26 cellular contexts compared by ENCODE assay signal in the genomic region with DNA sequence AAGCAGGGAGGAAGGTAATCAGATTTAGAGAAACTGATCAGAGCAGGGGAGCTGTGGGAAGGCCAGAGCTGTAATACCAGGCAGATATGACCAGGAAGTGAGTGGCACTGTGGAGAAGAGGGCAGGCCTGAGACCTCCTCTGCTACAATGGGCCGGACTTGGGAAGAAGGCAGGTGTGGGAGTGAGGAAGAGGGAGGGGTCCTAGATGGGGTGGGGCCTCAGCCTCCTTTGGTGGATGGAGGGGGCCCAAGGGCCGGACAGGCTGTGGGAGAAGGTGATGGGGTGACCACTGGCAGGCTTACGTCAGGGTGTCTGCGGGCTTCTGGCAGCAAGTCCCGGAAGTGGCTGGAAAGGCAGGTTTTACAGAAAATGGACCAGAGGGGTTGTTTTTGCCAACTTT. TPM values are rescaled to one million over a fixed set of nuclear protein-coding genes. Genes with fewer than 3 reads are reported as not detected.
A peak's percentile ranks its signal among the peaks of the same experiment; 100 is the strongest.
DNase-seq lines count a peak whose midpoint lies in the region; ATAC-seq and TF ChIP-seq lines count a peak whose summit lies in the region.
"Had no signal": no experiment of that assay in that cellular context is flagged by ENCODE, and none has a peak within 500 bp of the region (broad histone marks: within the 10 kb centered on the region; RNA-seq: fewer than 3 reads in every experiment).

No MANE protein-coding gene starts in this region.

- no peak for ATAC-seq in heart right ventricle
- ATAC-seq in sciatic nerve = no peak
- ATAC-seq: CD8-positive, alpha-beta T cell; PC-3 had no signal

- H3K36me3 Mint-ChIP-seq in brain = no peaks in the 10 kb centered on the region
- H3K36me3 Mint-ChIP-seq: CD8-positive, alpha-beta T cell; IgD-negative memory B cell had no signal

- peak overlapping the region in 1 of 5 experiments; percentile 9 for H3K4me3 Mint-ChIP-seq in brain
- H3K4me3 Mint-ChIP-seq: CD8-positive, alpha-beta T cell; IgD-negative memory B cell had no signal

- peaks cover 0 to 11% (median 0%) of the 10 kb centered on the region in 5 experiments for H3K9me3 Mint-ChIP-seq in brain
- H3K9me3 Mint-ChIP-seq: CD8-positive, alpha-beta T cell; IgD-negative memory B cell had no signal

- TF ChIP-seq CTCF in left ventricle myocardium inferior (IDR thresholded peaks at IDR 0.05; ENCODE audit: borderline replicate concordance) = no peak
- TF ChIP-seq CTCF in heart right ventricle (IDR thresholded peaks at IDR 0.05) = no peak
- no peak for TF ChIP-seq CTCF in brain (conservative IDR thresholded peaks at IDR 0.05)
- TF ChIP-seq CTCF in osteoblast (IDR thresholded peaks at IDR 0.05; ENCODE audit: extremely low read depth, low read depth, low read length) = no peak

- WGBS in heart right ventricle, 2 donors = 69 to 76% methylated on average over 5 of the region's 5 CpGs

- peaks cover 56% of the 10 kb centered on the region for H3K4me1 ChIP-seq in left ventricle myocardium inferior
- peaks cover 9 to 50% (median 31%) of the 10 kb centered on the region in 9 donors for H3K4me1 ChIP-seq in heart right ventricle
- no peaks in the 10 kb centered on the region for H3K4me1 ChIP-seq in osteoblast (ENCODE audit: insufficient read depth, low read length)
- no peaks in the 10 kb centered on the region for H3K4me1 ChIP-seq in effector memory CD4-positive, alpha-beta T cell (ENCODE audit: control insufficient read depth, insufficient read depth, low read length, poor library complexity, severe bottlenecking)

- DNase-seq in left ventricle myocardium inferior (no peak), heart right ventricle (no peak), osteoblast (ENCODE audit: insufficient read length, low spot score, missing footprints) (peak; percentile 74), sciatic nerve (ENCODE audit: low spot score) (no peak)
- DNase-seq in stimulated activated CD4-positive, alpha-beta T cell treated with anti-CD3 and anti-CD28 coated beads, Interleukin-15, amount 100 ng/mL, for 24 hours = no peak
- DNase-seq in effector memory CD4-positive, alpha-beta T cell = no peak
- DNase-seq in stimulated activated naive CD4-positive, alpha-beta T cell (lab: John Stamatoyannopoulos, UW) = no peak
- DNase-seq: ACHN; CD8-positive, alpha-beta T cell; DMS53; EL; GF-D8; GOT3; HCEC 1CT; Karpas-422; MV-4-11; NCI-H1105 treated with DMSO at 0.1 percent for 48 hours; NCI-H2029 treated with DMSO at 0.1 percent for 48 hours; PC-3 had no signal

- H3K27me3 Mint-ChIP-seq in brain = peaks cover 17% of the 10 kb centered on the region

- H3K4me3 ChIP-seq in left ventricle myocardium inferior = no peak overlapping the region
- H3K4me3 ChIP-seq in heart right ventricle = no peak overlapping the region
- H3K4me3 ChIP-seq in osteoblast (ENCODE audit: insufficient read depth, low read length) = no peak overlapping the region
- H3K4me3 ChIP-seq in effector memory CD4-positive, alpha-beta T cell (ENCODE audit: insufficient read depth, low read depth, low read length, poor library complexity, severe bottlenecking) = no peak overlapping the region
- H3K4me3 ChIP-seq: BLaER1 treated with 17β-estradiol and CSF1 and Interleukin-3, amounts not matched to agents 10 nM and 100 nM had no signal

- no peak overlapping the region for H3K4me2 ChIP-seq in osteoblast (ENCODE audit: insufficient read depth, low read length)

- peak overlapping the region in 4 of 5 experiments; percentile 41 to 89 (median 62) for H3K27ac Mint-ChIP-seq in brain
- H3K27ac Mint-ChIP-seq: CD8-positive, alpha-beta T cell; IgD-negative memory B cell had no signal

- no peaks in the 10 kb centered on the region for H4K20me1 ChIP-seq in osteoblast (ENCODE audit: insufficient read depth, low read length)
- H4K20me1 ChIP-seq: BLaER1 treated with 17β-estradiol and CSF1 and Interleukin-3, amounts not matched to agents 10 nM and 100 nM had no signal

- H3K9me3 ChIP-seq in left ventricle myocardium inferior (replicated peaks) = no peaks in the 10 kb centered on the region
- no peaks in the 10 kb centered on the region for H3K9me3 ChIP-seq in heart right ventricle
- no peaks in the 10 kb centered on the region for H3K9me3 ChIP-seq in osteoblast (ENCODE audit: low read depth, low read length)
- H3K9me3 ChIP-seq in effector memory CD4-positive, alpha-beta T cell (ENCODE audit: control insufficient read depth, low read length) = no peaks in the 10 kb centered on the region
- H3K9me3 ChIP-seq: BLaER1 treated with 17β-estradiol and CSF1 and Interleukin-3, amounts not matched to agents 10 nM and 100 nM had no signal

- H3K27ac ChIP-seq in left ventricle myocardium inferior (replicated peaks) (peak overlapping the region; percentile 78), heart right ventricle (peak overlapping the region in 2 of 10 donors; percentile 37 to 69), osteoblast (ENCODE audit: low read depth, low read length) (no peak overlapping the region)
- H3K27ac ChIP-seq in effector memory CD4-positive, alpha-beta T cell (ENCODE audit: insufficient read depth, low read length, poor library complexity, severe bottlenecking) = no peak overlapping the region
- H3K27ac ChIP-seq: 22Rv1; BLaER1 treated with 17β-estradiol and CSF1 and Interleukin-3, amounts not matched to agents 10 nM and 100 nM had no signal

- no peaks in the 10 kb centered on the region for H3K79me2 ChIP-seq in osteoblast (ENCODE audit: insufficient read depth, low read length)

- no peak overlapping the region for H2AFZ ChIP-seq in osteoblast (ENCODE audit: low read length)

- peaks cover 58% of the 10 kb centered on the region for H3K4me1 Mint-ChIP-seq in brain

- H3K36me3 ChIP-seq in left ventricle myocardium inferior = no peaks in the 10 kb centered on the region
- no peaks in the 10 kb centered on the region for H3K36me3 ChIP-seq in heart right ventricle
- H3K36me3 ChIP-seq in osteoblast (ENCODE audit: insufficient read depth, low read length) = no peaks in the 10 kb centered on the region
- H3K36me3 ChIP-seq in effector memory CD4-positive, alpha-beta T cell (ENCODE audit: control insufficient read depth, insufficient read depth, low read length) = no peaks in the 10 kb centered on the region
- H3K36me3 ChIP-seq: BLaER1 treated with 17β-estradiol and CSF1 and Interleukin-3, amounts not matched to agents 10 nM and 100 nM had no signal

- peaks cover 35% of the 10 kb centered on the region for H3K27me3 ChIP-seq in left ventricle myocardium inferior (ENCODE audit: low read depth)
- H3K27me3 ChIP-seq in heart right ventricle = peaks cover 0 to 36% (median 19%) of the 10 kb centered on the region in 7 donors
- peaks cover 30% of the 10 kb centered on the region for H3K27me3 ChIP-seq in osteoblast (ENCODE audit: insufficient read depth, low read length)
- H3K27me3 ChIP-seq in effector memory CD4-positive, alpha-beta T cell (replicated peaks; ENCODE audit: control insufficient read depth, insufficient read depth, low read length, poor library complexity, severe bottlenecking) = peaks cover 8% of the 10 kb centered on the region

- intact Hi-C loops in left ventricle myocardium inferior (cut with micrococcal nuclease) (no loop called here), heart right ventricle (cut with DNase I) (no loop called here), sciatic nerve (cut with DNase I) (no loop called here)

RNA-seq across cellular contexts. Expression of a gene that starts 5.0 kb away (rescaled TPM):
- not detected for total RNA-seq in left ventricle myocardium inferior
- not detected for total RNA-seq in heart right ventricle
- not detected for polyA plus RNA-seq in heart right ventricle
- 75.9 TPM for polyA plus RNA-seq in brain (ENCODE audit: insufficient read depth, low read depth, low replicate concordance)
- not detected in 2 replicates for total RNA-seq in osteoblast
- total RNA-seq in sciatic nerve = 0.27 TPM
- total RNA-seq: CD8-positive, alpha-beta T cell; PC-3; Right ventricle myocardium superior; RPMI7951; SK-MEL-5 had no signal
- polyA plus RNA-seq: IgD-negative memory B cell had no signal

RNA-seq across cellular contexts. Expression of a gene that starts 10.6 kb away (rescaled TPM):
- 105 TPM for total RNA-seq in left ventricle myocardium inferior
- total RNA-seq in heart right ventricle = 100 to 1,000 TPM in 2 of 10 donors, 10 to 100 TPM in 8; 44.7 to 130 (median 73.5) TPM
- 10 to 100 TPM; 12.4 to 75.1 TPM for polyA plus RNA-seq in heart right ventricle
- polyA plus RNA-seq in brain (ENCODE audit: insufficient read depth, low read depth, low replicate concordance) = 20.8 TPM
- 0.36 TPM in 1 of 2 replicates, not detected in the other for total RNA-seq in osteoblast
- 1.6 TPM for total RNA-seq in sciatic nerve
- total RNA-seq: CD8-positive, alpha-beta T cell had no signal
- polyA plus RNA-seq: IgD-negative memory B cell had no signal

RNA-seq across cellular contexts. Expression of a gene that starts 19.9 kb away (rescaled TPM):
- total RNA-seq in left ventricle myocardium inferior (14.2 TPM), heart right ventricle (10 to 100 TPM in 7 of 10 donors, 1 to 10 TPM in 3; 4.5 to 22.5 (median 10.8) TPM), osteoblast (16.5 and 22.4 TPM in 2 replicates), sciatic nerve (12.3 TPM)
- polyA plus RNA-seq in heart right ventricle (10 to 100 TPM in 1 of 2 donors, 1 to 10 TPM in 1; 8.4 to 18.2 TPM), brain (ENCODE audit: insufficient read depth, low read depth, low replicate concordance) (51.4 TPM)
- total RNA-seq: CD8-positive, alpha-beta T cell had no signal
- polyA plus RNA-seq: IgD-negative memory B cell had no signal

Comparison
In these comparisons a context has a peak if more than half of its experiments do, and no peak if none do; other contexts are left out.
1. RNA of a gene that starts 10.6 kb away (total RNA-seq): 105 TPM in left ventricle myocardium inferior (single experiment) and 44.7 to 130 TPM in heart right ventricle; 1.6 TPM in sciatic nerve (single experiment) and 0.36 TPM in osteoblast; every median in the first group is over 10 times any median in the second.